In the genomic region with DNA sequence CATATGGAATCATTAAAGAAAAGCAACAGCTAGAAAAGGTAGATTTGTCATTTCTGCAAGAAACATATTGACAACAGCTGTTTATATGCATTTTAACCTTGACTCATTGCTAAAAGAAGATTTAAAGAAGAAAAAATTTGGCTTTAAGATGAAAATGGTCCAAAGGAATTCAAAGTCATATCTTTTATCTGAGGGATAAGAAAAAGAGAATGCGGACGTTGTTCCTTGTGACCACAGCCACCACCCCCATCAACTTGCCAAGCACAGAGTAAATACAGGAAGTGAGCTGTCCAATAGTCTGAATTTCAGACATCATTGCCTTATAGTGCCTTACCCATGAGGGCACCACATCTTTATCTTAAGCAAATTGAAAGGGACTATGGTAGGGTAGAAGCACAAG, we compare ENCODE assay signal across 14 cellular contexts. TPM values are rescaled to one million over a fixed set of nuclear protein-coding genes. Genes with fewer than 3 reads are reported as not detected.
DNase-seq lines count a peak whose midpoint lies in the region; ATAC-seq, FAIRE-seq and TF ChIP-seq lines count a peak whose summit lies in the region.
"Had no signal": no experiment of that assay in that cellular context is flagged by ENCODE, and none has a peak within 500 bp of the region (broad histone marks: within the 10 kb centered on the region; RNA-seq: fewer than 3 reads in every experiment).

No MANE protein-coding gene starts in this region.

- peak overlapping the region; percentile 50 for H3K4me3 Mint-ChIP-seq in HFFc6
- no peak overlapping the region for H3K4me3 Mint-ChIP-seq in chondrocyte (ENCODE audit: unreplicated experiment)
- H3K4me3 Mint-ChIP-seq: activated CD8-positive, alpha-beta T cell treated with anti-CD3 and anti-CD28 coated beads for 36 hours; T-helper 17 cell had no signal

- 16 to 31% methylated on average over 2 of the region's 2 CpGs for WGBS in sigmoid colon, 2 donors

- no peak overlapping the region for H3K4me3 ChIP-seq in endothelial cell of umbilical vein (replicated peaks in 1 of 3; ENCODE audit: insufficient read depth in 1 of 3, low read depth in 1 of 3, low read length in 3 of 3)
- no peak overlapping the region for H3K4me3 ChIP-seq in skeletal muscle satellite cell (ENCODE audit: low read length)
- H3K4me3 ChIP-seq in sigmoid colon: no peak overlapping the region
- H3K4me3 ChIP-seq: breast epithelium had no signal

- dilution Hi-C loops in endothelial cell of umbilical vein (cut with MboI; ENCODE audit: extremely low pct_ligation_motif_present, low sequenced_read_pairs): no loop called here

- H3K27ac ChIP-seq in endothelial cell of umbilical vein (ENCODE audit: insufficient read depth, low read depth, low read length) (no peak overlapping the region), sigmoid colon (no peak overlapping the region)
- H3K27ac ChIP-seq: breast epithelium, epithelial cell of prostate had no signal

- no peak for TF ChIP-seq EP300 in sigmoid colon (IDR thresholded peaks at IDR 0.05)

- H3K9me3 Mint-ChIP-seq in HFFc6: no peaks in the 10 kb centered on the region
- H3K9me3 Mint-ChIP-seq in chondrocyte (ENCODE audit: low read depth): peaks cover 3% of the 10 kb centered on the region
- H3K9me3 Mint-ChIP-seq: activated CD8-positive, alpha-beta T cell treated with anti-CD3 and anti-CD28 coated beads for 36 hours had no signal

- POLR2A ChIA-PET in endothelial cell of umbilical vein (lab: Charles Lee): no interaction called here

- H3K9me1 ChIP-seq in endothelial cell of umbilical vein (replicated peaks; ENCODE audit: control insufficient read depth, extremely low read depth, insufficient read depth, low read length): no peaks in the 10 kb centered on the region

- no peaks in the 10 kb centered on the region for H4K20me1 ChIP-seq in endothelial cell of umbilical vein (replicated peaks; ENCODE audit: control insufficient read depth, extremely low read depth, insufficient read depth, low read length)

- H3K27ac Mint-ChIP-seq in HFFc6: peak overlapping the region; percentile 50
- no peak overlapping the region for H3K27ac Mint-ChIP-seq in chondrocyte (ENCODE audit: unreplicated experiment)
- H3K27ac Mint-ChIP-seq: activated CD8-positive, alpha-beta T cell treated with anti-CD3 and anti-CD28 coated beads for 36 hours; T-helper 17 cell had no signal

- DNase-seq in HFFc6 (peak; percentile 81), RPMI7951 (ENCODE audit: low read depth) (peak; percentile 88), endothelial cell of umbilical vein (ENCODE audit: low read depth, low spot score) (no peak), AG08395 (ENCODE audit: low spot score) (no peak), sigmoid colon (no peak), chondrocyte (ENCODE audit: low spot score) (no peak)
- DNase-seq: activated CD8-positive, alpha-beta T cell treated with anti-CD3 and anti-CD28 coated beads for 36 hours; activated effector memory CD4-positive, alpha-beta T cell treated with Interleukin-2 at 50 U/mL for 16 hours; T-helper 17 cell had no signal

- no peaks in the 10 kb centered on the region for H3K27me3 ChIP-seq in endothelial cell of umbilical vein (ENCODE audit: control insufficient read depth in 2 of 2, insufficient read depth in 2 of 2, low read length in 2 of 2)
- H3K27me3 ChIP-seq in skeletal muscle satellite cell (ENCODE audit: control insufficient read depth, insufficient read depth, low read length): no peaks in the 10 kb centered on the region
- H3K27me3 ChIP-seq in sigmoid colon: no peaks in the 10 kb centered on the region
- H3K27me3 ChIP-seq: breast epithelium had no signal

- H3K36me3 Mint-ChIP-seq in HFFc6 (ENCODE audit: low read depth): no peaks in the 10 kb centered on the region; the same call in 1 of the 2 replicates
- H3K36me3 Mint-ChIP-seq in chondrocyte (ENCODE audit: low read depth): peaks cover 1% of the 10 kb centered on the region

- FAIRE-seq in endothelial cell of umbilical vein (lab: Jason Lieb, UNC): peak; percentile 49

- no peak overlapping the region for H2AFZ ChIP-seq in endothelial cell of umbilical vein (ENCODE audit: low read depth, low read length)

- ATAC-seq in GM18873 (IDR thresholded peaks at IDR 0.05; ENCODE audit: low FRiP score, unreplicated experiment): no peak
- ATAC-seq: activated CD8-positive, alpha-beta T cell treated with anti-CD3 and anti-CD28 coated beads for 36 hours; T-helper 17 cell had no signal

- H3K27me3 Mint-ChIP-seq in HFFc6 (ENCODE audit: insufficient read depth) (no peaks in the 10 kb centered on the region), chondrocyte (ENCODE audit: low read depth) (no peaks in the 10 kb centered on the region)
- H3K27me3 Mint-ChIP-seq: activated CD8-positive, alpha-beta T cell treated with anti-CD3 and anti-CD28 coated beads for 36 hours had no signal

- peaks cover 61% of the 10 kb centered on the region for H3K4me1 Mint-ChIP-seq in HFFc6 (ENCODE audit: low read depth)
- peaks cover 9% of the 10 kb centered on the region for H3K4me1 Mint-ChIP-seq in chondrocyte (ENCODE audit: low read depth)

- H3K9ac ChIP-seq in endothelial cell of umbilical vein (replicated peaks; ENCODE audit: extremely low read depth, insufficient read depth, low read length) (no peak overlapping the region), skeletal muscle satellite cell (ENCODE audit: low read depth, low read length) (no peak overlapping the region)

- no TSS peak for BruUV-seq in endothelial cell of umbilical vein (replicated peaks; lab: Mats Ljungman, UMichigan)

- H3K4me1 ChIP-seq in endothelial cell of umbilical vein (ENCODE audit: control insufficient read depth, extremely low read depth, insufficient read depth, low read length) (no peaks in the 10 kb centered on the region), skeletal muscle satellite cell (ENCODE audit: control insufficient read depth, insufficient read depth, low read length) (peaks cover 9% of the 10 kb centered on the region), sigmoid colon (no peaks in the 10 kb centered on the region)
- H3K4me1 ChIP-seq: breast epithelium had no signal

- H3K36me3 ChIP-seq in endothelial cell of umbilical vein (ENCODE audit: control insufficient read depth in 2 of 2, extremely low read depth in 1 of 2, insufficient read depth in 2 of 2, low read length in 2 of 2) (no peaks in the 10 kb centered on the region), skeletal muscle satellite cell (ENCODE audit: insufficient read depth, low read length) (no peaks in the 10 kb centered on the region), sigmoid colon (no peaks in the 10 kb centered on the region)
- H3K36me3 ChIP-seq: breast epithelium had no signal

- H3K4me2 ChIP-seq in endothelial cell of umbilical vein (ENCODE audit: insufficient read depth, low read length) (no peak overlapping the region), skeletal muscle satellite cell (ENCODE audit: low read length) (peak overlapping the region; percentile 13)

- intact Hi-C loops in endothelial cell of umbilical vein (cut with micrococcal nuclease): loop anchor here (10.0 kb wide), 2 partner anchors 344 to 744 kb away; a partner anchor contains a TSS
- intact Hi-C loops in sigmoid colon (cut with DNase I): loop anchor here (10.0 kb wide), 1 partner anchor 216 kb away; a partner anchor contains a TSS

- no peak for TF ChIP-seq CTCF in HFFc6 (IDR thresholded peaks at IDR 0.05)
- no peak for TF ChIP-seq CTCF in endothelial cell of umbilical vein (IDR thresholded peaks at IDR 0.05; ENCODE audit: extremely low read depth in 1 of 2, insufficient read depth in 1 of 2, low read depth in 1 of 2, low read length in 2 of 2)
- TF ChIP-seq CTCF in sigmoid colon (IDR thresholded peaks at IDR 0.05): no peak
- TF ChIP-seq CTCF in chondrocyte (IDR thresholded peaks at IDR 0.05): no peak

- no peaks in the 10 kb centered on the region for H3K79me2 ChIP-seq in endothelial cell of umbilical vein (ENCODE audit: control insufficient read depth, insufficient read depth, low read length)

- TF ChIP-seq POLR2A in endothelial cell of umbilical vein (IDR thresholded peaks at IDR 0.05; ENCODE audit: low read depth, low read length) (no peak), sigmoid colon (IDR thresholded peaks at IDR 0.05) (no peak)

- H3K9me3 ChIP-seq in endothelial cell of umbilical vein (replicated peaks; ENCODE audit: control insufficient read depth, insufficient read depth, low read length) (no peaks in the 10 kb centered on the region), skeletal muscle satellite cell (replicated peaks; ENCODE audit: low read length) (no peaks in the 10 kb centered on the region), sigmoid colon (no peaks in the 10 kb centered on the region)
- H3K9me3 ChIP-seq: breast epithelium had no signal

- CTCF ChIA-PET in endothelial cell of umbilical vein (lab: Charles Lee): interaction anchor here (1.2 kb wide), 1 partner anchor 136 kb away, joined by 6 read pairs; no protein-coding TSS in a partner anchor

RNA-seq across cellular contexts. Expression of a gene that starts 7.3 kb away (rescaled TPM):
- 1 to 10 TPM; 2.3 to 3.1 (median 2.5) TPM for total RNA-seq in HFFc6 (2021; fragmentation: NEBNext Ultra II Directional; extraction: Animal tissue kit (Norgen Biotek cat#: 25700))
- 2.8 and 3.4 TPM in 2 replicates for total RNA-seq in RPMI7951 (2014; rRNA removed; shearing (Covaris generic))
- total RNA-seq in endothelial cell of umbilical vein (2.9 and 3.5 TPM in 2 replicates), sigmoid colon (1 to 10 TPM; 3.9 to 6.0 (median 4.5) TPM), chondrocyte (4.9 to 5.8 TPM (median 5.2 TPM) in 3 replicates)
- polyA plus RNA-seq in endothelial cell of umbilical vein (0.58 and 0.64 TPM in 2 replicates), sigmoid colon (1 to 10 TPM in 1 of 3 donors, under 1 TPM in 2; 0.23 to 1.2 (median 0.48) TPM)
- polyA plus RNA-seq in endothelial cell of umbilical vein (2011; cell fraction: cytosol; rRNA removed): 0.65 and 0.81 TPM in 2 replicates
- 1.6 and 2.1 TPM in 2 replicates for polyA plus RNA-seq in endothelial cell of umbilical vein (2011; cell fraction: nucleus; rRNA removed)
- polyA plus RNA-seq in endothelial cell of umbilical vein (2012): 0.61 and 1.4 TPM in 2 replicates
- polyA minus RNA-seq in endothelial cell of umbilical vein: 2.2 TPM in 2 replicates
- polyA minus RNA-seq in endothelial cell of umbilical vein (2011; cell fraction: cytosol; rRNA and poly(A)+ RNA removed): not detected
- polyA minus RNA-seq in endothelial cell of umbilical vein (2011; cell fraction: nucleus; rRNA and poly(A)+ RNA removed): 11.1 and 12.8 TPM in 2 replicates
- total RNA-seq in skeletal muscle satellite cell (2012; rRNA removed): 1.3 and 1.5 TPM in 2 replicates

RNA-seq across cellular contexts. Expression of a gene that starts 36.9 kb away (rescaled TPM):
- total RNA-seq in HFFc6 (2021; fragmentation: NEBNext Ultra II Directional; extraction: Animal tissue kit (Norgen Biotek cat#: 25700)): not detected
- 0.10 and 0.12 TPM in 2 replicates for total RNA-seq in RPMI7951 (2014; rRNA removed; shearing (Covaris generic))
- total RNA-seq in endothelial cell of umbilical vein: not detected in 2 replicates
- not detected in 2 replicates for polyA plus RNA-seq in endothelial cell of umbilical vein
- polyA plus RNA-seq in endothelial cell of umbilical vein (2011; cell fraction: cytosol; rRNA removed): not detected in 2 replicates
- polyA plus RNA-seq in endothelial cell of umbilical vein (2011; cell fraction: nucleus; rRNA removed): not detected in 2 replicates
- polyA plus RNA-seq in endothelial cell of umbilical vein (2012): not detected in 2 replicates
- polyA minus RNA-seq in endothelial cell of umbilical vein: not detected in 2 replicates
- not detected for polyA minus RNA-seq in endothelial cell of umbilical vein (2011; cell fraction: cytosol; rRNA and poly(A)+ RNA removed)
- not detected in 2 replicates for polyA minus RNA-seq in endothelial cell of umbilical vein (2011; cell fraction: nucleus; rRNA and poly(A)+ RNA removed)
- total RNA-seq in skeletal muscle satellite cell (2012; rRNA removed): not detected in 2 replicates
- total RNA-seq in sigmoid colon: 1 to 10 TPM in 3 of 4 donors, under 1 TPM in 1; 0.36 to 8.7 (median 4.0) TPM
- 1 to 10 TPM; 1.8 to 3.0 (median 2.5) TPM for polyA plus RNA-seq in sigmoid colon
- total RNA-seq in chondrocyte: not detected in 3 replicates
- total RNA-seq: activated CD8-positive, alpha-beta T cell treated with anti-CD3 and anti-CD28 coated beads for 36 hours; mononuclear cell; T-helper 17 cell had no signal

Comparison
In these comparisons a context has a peak if more than half of its experiments do, and no peak if none do; other contexts are left out.
1. DNase-seq: peak in HFFc6 (single experiment) and RPMI7951 (single experiment); none in endothelial cell of umbilical vein (single experiment), AG08395 (single experiment), sigmoid colon (single experiment) and chondrocyte (single experiment).